ENCODE assay signal across 8 cellular contexts in genomic region chr6:26232950-26233607, GRCh38.
DNase-seq lines count a peak whose midpoint lies in the region; ATAC-seq and TF ChIP-seq lines count a peak whose summit lies in the region.

No MANE protein-coding gene starts in this region.

- peaks cover 10% of the 10 kb centered on the region for H3K4me1 ChIP-seq in cardiac muscle cell (ENCODE audit: low read depth)

- H3K9me3 ChIP-seq in cardiac muscle cell (ENCODE audit: low read depth): no peaks in the 10 kb centered on the region
- no peaks in the 10 kb centered on the region for H3K9me3 ChIP-seq in iPS-18c (ENCODE audit: control insufficient read depth, insufficient read depth, low read length)

- H3K9me3 Mint-ChIP-seq in activated naive CD4-positive, alpha-beta T cell treated with anti-CD3 and anti-CD28 coated beads, Interleukin-2, amount 50 U/mL, for 72 hours: no peaks in the 10 kb centered on the region

- DNase-seq in cardiac muscle cell (ENCODE audit: low read depth in 1 of 2, low spot score in 1 of 2): peak in 1 of 2 donors; percentile 82
- DNase-seq in Right ventricle myocardium inferior (ENCODE audit: missing footprints): no peak
- DNase-seq in NCI-H146 (lab: John Stamatoyannopoulos, UW): peak; percentile 89
- DNase-seq in activated naive CD4-positive, alpha-beta T cell treated with anti-CD3 and anti-CD28 coated beads, Interleukin-2, amount 50 U/mL, for 72 hours (ENCODE audit: low spot score in 2 of 2): peak in 1 of 2 donors; percentile 53
- peak in 2 of 3 donors; percentile 46 to 49 for DNase-seq in stimulated activated CD4-positive, alpha-beta T cell treated with anti-CD3 and anti-CD28 coated beads, TNF-alpha, amount 100 ng/mL, for 48 hours (ENCODE audit: low read depth in 3 of 3)
- DNase-seq in NCI-H1930 (lab: John Stamatoyannopoulos, UW): no peak

- H3K27ac Mint-ChIP-seq in activated naive CD4-positive, alpha-beta T cell treated with anti-CD3 and anti-CD28 coated beads, Interleukin-2, amount 50 U/mL, for 72 hours: peak overlapping the region; percentile 99 to 100

- intact Hi-C loops in Right ventricle myocardium inferior (cut with DNase I): no loop called here

- ATAC-seq in Right ventricle myocardium inferior (no peak), GM18517 (IDR thresholded peaks at IDR 0.05; ENCODE audit: unreplicated experiment) (no peak)
- peak; percentile 36 to 37 for ATAC-seq in activated naive CD4-positive, alpha-beta T cell treated with anti-CD3 and anti-CD28 coated beads, Interleukin-2, amount 50 U/mL, for 72 hours

- peaks cover 0 to 9% of the 10 kb centered on the region in 2 donors for H3K36me3 Mint-ChIP-seq in activated naive CD4-positive, alpha-beta T cell treated with anti-CD3 and anti-CD28 coated beads, Interleukin-2, amount 50 U/mL, for 72 hours

- no peaks in the 10 kb centered on the region for H3K36me3 ChIP-seq in cardiac muscle cell

- H3K27ac ChIP-seq in cardiac muscle cell: no peak overlapping the region

- H3K4me3 ChIP-seq in cardiac muscle cell: peak overlapping the region; percentile 45
- H3K4me3 ChIP-seq in iPS-18c (ENCODE audit: insufficient read depth, low read depth, low read length): peak overlapping the region; percentile 80

- no peak for TF ChIP-seq CTCF in cardiac muscle cell (IDR thresholded peaks at IDR 0.05; ENCODE audit: low read depth, low read length)

- H3K27me3 ChIP-seq in cardiac muscle cell: no peaks in the 10 kb centered on the region

Comparison
In these comparisons a context has a peak if more than half of its experiments do, and no peak if none do; other contexts are left out.
1. DNase-seq: peak in NCI-H146 (single experiment) and stimulated activated CD4-positive, alpha-beta T cell treated with anti-CD3 and anti-CD28 coated beads, TNF-alpha, amount 100 ng/mL, for 48 hours (2 of 3); none in Right ventricle myocardium inferior (single experiment) and NCI-H1930 (0 of 2).
2. ATAC-seq: peak in activated naive CD4-positive, alpha-beta T cell treated with anti-CD3 and anti-CD28 coated beads, Interleukin-2, amount 50 U/mL, for 72 hours (2 of 2); none in Right ventricle myocardium inferior (single experiment) and GM18517 (single experiment).